Comparison of ENCODE assay signal across 1 cellular context in the genomic region with DNA sequence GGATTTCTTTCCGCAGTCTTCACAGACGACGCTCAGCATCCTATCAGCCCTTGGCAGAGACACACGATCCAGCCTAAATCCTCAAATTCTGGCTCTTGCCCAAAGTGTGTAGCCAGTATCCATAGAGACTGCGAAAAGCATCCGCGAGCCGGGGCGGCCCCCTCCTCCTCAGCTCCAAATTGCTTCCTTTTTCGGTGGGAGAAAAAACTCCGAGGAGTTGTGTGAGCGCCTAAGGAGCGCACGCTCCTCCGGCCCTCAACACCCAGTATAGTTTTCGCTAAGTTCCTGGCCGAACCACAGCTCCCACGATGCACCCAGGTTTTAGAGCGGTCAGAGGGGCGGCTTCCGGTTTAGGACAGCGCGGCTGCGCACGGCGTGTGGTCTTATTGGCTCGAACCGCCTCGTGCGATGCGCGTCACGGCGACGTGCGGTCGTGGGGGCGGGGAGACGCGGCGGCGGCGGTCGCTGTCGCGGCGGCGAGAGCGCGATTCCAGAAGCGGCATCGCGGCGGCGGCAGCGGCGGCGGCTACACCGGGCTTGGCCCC.
TF ChIP-seq lines count a peak whose summit lies in the region.

A gene with protein sequence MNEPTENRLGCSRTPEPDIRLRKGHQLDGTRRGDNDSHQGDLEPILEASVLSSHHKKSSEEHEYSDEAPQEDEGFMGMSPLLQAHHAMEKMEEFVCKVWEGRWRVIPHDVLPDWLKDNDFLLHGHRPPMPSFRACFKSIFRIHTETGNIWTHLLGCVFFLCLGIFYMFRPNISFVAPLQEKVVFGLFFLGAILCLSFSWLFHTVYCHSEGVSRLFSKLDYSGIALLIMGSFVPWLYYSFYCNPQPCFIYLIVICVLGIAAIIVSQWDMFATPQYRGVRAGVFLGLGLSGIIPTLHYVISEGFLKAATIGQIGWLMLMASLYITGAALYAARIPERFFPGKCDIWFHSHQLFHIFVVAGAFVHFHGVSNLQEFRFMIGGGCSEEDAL (plus strand): TSS at position 493 of the 545 bp plus-strand sequence. CDS start 63,274 bp downstream, outside the sequence.

TF ChIP-seq in GM12878, 131 proteins besides CTCF, POLR2A, EP300 and RAD21 (continued from another document and continues in another):
- TF ChIP-seq, protein P1, sequence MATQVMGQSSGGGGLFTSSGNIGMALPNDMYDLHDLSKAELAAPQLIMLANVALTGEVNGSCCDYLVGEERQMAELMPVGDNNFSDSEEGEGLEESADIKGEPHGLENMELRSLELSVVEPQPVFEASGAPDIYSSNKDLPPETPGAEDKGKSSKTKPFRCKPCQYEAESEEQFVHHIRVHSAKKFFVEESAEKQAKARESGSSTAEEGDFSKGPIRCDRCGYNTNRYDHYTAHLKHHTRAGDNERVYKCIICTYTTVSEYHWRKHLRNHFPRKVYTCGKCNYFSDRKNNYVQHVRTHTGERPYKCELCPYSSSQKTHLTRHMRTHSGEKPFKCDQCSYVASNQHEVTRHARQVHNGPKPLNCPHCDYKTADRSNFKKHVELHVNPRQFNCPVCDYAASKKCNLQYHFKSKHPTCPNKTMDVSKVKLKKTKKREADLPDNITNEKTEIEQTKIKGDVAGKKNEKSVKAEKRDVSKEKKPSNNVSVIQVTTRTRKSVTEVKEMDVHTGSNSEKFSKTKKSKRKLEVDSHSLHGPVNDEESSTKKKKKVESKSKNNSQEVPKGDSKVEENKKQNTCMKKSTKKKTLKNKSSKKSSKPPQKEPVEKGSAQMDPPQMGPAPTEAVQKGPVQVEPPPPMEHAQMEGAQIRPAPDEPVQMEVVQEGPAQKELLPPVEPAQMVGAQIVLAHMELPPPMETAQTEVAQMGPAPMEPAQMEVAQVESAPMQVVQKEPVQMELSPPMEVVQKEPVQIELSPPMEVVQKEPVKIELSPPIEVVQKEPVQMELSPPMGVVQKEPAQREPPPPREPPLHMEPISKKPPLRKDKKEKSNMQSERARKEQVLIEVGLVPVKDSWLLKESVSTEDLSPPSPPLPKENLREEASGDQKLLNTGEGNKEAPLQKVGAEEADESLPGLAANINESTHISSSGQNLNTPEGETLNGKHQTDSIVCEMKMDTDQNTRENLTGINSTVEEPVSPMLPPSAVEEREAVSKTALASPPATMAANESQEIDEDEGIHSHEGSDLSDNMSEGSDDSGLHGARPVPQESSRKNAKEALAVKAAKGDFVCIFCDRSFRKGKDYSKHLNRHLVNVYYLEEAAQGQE (IDR thresholded peaks at IDR 0.05; ENCODE audit: low read depth, low read length) = no peak
- TF ChIP-seq RUNX3 (IDR thresholded peaks at IDR 0.05; ENCODE audit: low read length) = peak; percentile 90
- TF ChIP-seq ESRRA (IDR thresholded peaks at IDR 0.05; ENCODE audit: low read length) = no peak
- TF ChIP-seq, protein P2, sequence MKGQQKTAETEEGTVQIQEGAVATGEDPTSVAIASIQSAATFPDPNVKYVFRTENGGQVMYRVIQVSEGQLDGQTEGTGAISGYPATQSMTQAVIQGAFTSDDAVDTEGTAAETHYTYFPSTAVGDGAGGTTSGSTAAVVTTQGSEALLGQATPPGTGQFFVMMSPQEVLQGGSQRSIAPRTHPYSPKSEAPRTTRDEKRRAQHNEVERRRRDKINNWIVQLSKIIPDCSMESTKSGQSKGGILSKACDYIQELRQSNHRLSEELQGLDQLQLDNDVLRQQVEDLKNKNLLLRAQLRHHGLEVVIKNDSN (IDR thresholded peaks at IDR 0.05; ENCODE audit: borderline replicate concordance, extremely low read length, insufficient read depth, low read depth, low read length) = peak; percentile 84
- peak; percentile 15; the same call in 1 of the 2 replicates for TF ChIP-seq RAD51 (IDR thresholded peaks at IDR 0.05)
- no peak for TF ChIP-seq SUPT20H (IDR thresholded peaks at IDR 0.05; ENCODE audit: borderline replicate concordance, control insufficient read depth, low read depth, low read length)
- TF ChIP-seq TCF7 (IDR thresholded peaks at IDR 0.05; ENCODE audit: borderline replicate concordance) = no peak
- no peak for TF ChIP-seq CHD4 (IDR thresholded peaks at IDR 0.05)
- TF ChIP-seq ASH2L (IDR thresholded peaks at IDR 0.05; ENCODE audit: borderline replicate concordance, low read depth) = no peak
- no peak for TF ChIP-seq TARDBP (IDR thresholded peaks at IDR 0.05; ENCODE audit: borderline replicate concordance)
- TF ChIP-seq, protein P3, sequence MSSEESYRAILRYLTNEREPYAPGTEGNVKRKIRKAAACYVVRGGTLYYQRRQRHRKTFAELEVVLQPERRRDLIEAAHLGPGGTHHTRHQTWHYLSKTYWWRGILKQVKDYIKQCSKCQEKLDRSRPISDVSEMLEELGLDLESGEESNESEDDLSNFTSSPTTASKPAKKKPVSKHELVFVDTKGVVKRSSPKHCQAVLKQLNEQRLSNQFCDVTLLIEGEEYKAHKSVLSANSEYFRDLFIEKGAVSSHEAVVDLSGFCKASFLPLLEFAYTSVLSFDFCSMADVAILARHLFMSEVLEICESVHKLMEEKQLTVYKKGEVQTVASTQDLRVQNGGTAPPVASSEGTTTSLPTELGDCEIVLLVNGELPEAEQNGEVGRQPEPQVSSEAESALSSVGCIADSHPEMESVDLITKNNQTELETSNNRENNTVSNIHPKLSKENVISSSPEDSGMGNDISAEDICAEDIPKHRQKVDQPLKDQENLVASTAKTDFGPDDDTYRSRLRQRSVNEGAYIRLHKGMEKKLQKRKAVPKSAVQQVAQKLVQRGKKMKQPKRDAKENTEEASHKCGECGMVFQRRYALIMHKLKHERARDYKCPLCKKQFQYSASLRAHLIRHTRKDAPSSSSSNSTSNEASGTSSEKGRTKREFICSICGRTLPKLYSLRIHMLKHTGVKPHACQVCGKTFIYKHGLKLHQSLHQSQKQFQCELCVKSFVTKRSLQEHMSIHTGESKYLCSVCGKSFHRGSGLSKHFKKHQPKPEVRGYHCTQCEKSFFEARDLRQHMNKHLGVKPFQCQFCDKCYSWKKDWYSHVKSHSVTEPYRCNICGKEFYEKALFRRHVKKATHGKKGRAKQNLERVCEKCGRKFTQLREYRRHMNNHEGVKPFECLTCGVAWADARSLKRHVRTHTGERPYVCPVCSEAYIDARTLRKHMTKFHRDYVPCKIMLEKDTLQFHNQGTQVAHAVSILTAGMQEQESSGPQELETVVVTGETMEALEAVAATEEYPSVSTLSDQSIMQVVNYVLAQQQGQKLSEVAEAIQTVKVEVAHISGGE (CRISPR knock-in tag; IDR thresholded peaks at IDR 0.05) = no peak
- TF ChIP-seq, protein P4, sequence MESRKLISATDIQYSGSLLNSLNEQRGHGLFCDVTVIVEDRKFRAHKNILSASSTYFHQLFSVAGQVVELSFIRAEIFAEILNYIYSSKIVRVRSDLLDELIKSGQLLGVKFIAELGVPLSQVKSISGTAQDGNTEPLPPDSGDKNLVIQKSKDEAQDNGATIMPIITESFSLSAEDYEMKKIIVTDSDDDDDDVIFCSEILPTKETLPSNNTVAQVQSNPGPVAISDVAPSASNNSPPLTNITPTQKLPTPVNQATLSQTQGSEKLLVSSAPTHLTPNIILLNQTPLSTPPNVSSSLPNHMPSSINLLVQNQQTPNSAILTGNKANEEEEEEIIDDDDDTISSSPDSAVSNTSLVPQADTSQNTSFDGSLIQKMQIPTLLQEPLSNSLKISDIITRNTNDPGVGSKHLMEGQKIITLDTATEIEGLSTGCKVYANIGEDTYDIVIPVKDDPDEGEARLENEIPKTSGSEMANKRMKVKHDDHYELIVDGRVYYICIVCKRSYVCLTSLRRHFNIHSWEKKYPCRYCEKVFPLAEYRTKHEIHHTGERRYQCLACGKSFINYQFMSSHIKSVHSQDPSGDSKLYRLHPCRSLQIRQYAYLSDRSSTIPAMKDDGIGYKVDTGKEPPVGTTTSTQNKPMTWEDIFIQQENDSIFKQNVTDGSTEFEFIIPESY (IDR thresholded peaks at IDR 0.05) = no peak
- TF ChIP-seq HDAC2 (IDR thresholded peaks at IDR 0.05) = no peak
- no peak for TF ChIP-seq MYC (IDR thresholded peaks at IDR 0.05; ENCODE audit: insufficient read depth, insufficient read length, insufficient replicate concordance, low read length, severe bottlenecking)
- no peak for TF ChIP-seq NFIC (IDR thresholded peaks at IDR 0.05; ENCODE audit: low read depth, low read length)
- TF ChIP-seq, protein P5, sequence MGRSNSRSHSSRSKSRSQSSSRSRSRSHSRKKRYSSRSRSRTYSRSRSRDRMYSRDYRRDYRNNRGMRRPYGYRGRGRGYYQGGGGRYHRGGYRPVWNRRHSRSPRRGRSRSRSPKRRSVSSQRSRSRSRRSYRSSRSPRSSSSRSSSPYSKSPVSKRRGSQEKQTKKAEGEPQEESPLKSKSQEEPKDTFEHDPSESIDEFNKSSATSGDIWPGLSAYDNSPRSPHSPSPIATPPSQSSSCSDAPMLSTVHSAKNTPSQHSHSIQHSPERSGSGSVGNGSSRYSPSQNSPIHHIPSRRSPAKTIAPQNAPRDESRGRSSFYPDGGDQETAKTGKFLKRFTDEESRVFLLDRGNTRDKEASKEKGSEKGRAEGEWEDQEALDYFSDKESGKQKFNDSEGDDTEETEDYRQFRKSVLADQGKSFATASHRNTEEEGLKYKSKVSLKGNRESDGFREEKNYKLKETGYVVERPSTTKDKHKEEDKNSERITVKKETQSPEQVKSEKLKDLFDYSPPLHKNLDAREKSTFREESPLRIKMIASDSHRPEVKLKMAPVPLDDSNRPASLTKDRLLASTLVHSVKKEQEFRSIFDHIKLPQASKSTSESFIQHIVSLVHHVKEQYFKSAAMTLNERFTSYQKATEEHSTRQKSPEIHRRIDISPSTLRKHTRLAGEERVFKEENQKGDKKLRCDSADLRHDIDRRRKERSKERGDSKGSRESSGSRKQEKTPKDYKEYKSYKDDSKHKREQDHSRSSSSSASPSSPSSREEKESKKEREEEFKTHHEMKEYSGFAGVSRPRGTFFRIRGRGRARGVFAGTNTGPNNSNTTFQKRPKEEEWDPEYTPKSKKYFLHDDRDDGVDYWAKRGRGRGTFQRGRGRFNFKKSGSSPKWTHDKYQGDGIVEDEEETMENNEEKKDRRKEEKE (IDR thresholded peaks at IDR 0.05) = no peak
- TF ChIP-seq, protein P6, sequence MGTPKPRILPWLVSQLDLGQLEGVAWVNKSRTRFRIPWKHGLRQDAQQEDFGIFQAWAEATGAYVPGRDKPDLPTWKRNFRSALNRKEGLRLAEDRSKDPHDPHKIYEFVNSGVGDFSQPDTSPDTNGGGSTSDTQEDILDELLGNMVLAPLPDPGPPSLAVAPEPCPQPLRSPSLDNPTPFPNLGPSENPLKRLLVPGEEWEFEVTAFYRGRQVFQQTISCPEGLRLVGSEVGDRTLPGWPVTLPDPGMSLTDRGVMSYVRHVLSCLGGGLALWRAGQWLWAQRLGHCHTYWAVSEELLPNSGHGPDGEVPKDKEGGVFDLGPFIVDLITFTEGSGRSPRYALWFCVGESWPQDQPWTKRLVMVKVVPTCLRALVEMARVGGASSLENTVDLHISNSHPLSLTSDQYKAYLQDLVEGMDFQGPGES (IDR thresholded peaks at IDR 0.05) = peak; percentile 64; the same call in 1 of the 2 replicates
- TF ChIP-seq TBL1XR1 (IDR thresholded peaks at IDR 0.05; ENCODE audit: low read depth, low read length) = no peak
- peak; percentile 81; the same call in 2 of the 3 replicates for TF ChIP-seq POU2F2 (IDR thresholded peaks at IDR 0.05; ENCODE audit: borderline replicate concordance, low read depth, low read length)
- TF ChIP-seq, protein P7, sequence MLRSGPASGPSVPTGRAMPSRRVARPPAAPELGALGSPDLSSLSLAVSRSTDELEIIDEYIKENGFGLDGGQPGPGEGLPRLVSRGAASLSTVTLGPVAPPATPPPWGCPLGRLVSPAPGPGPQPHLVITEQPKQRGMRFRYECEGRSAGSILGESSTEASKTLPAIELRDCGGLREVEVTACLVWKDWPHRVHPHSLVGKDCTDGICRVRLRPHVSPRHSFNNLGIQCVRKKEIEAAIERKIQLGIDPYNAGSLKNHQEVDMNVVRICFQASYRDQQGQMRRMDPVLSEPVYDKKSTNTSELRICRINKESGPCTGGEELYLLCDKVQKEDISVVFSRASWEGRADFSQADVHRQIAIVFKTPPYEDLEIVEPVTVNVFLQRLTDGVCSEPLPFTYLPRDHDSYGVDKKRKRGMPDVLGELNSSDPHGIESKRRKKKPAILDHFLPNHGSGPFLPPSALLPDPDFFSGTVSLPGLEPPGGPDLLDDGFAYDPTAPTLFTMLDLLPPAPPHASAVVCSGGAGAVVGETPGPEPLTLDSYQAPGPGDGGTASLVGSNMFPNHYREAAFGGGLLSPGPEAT (IDR thresholded peaks at IDR 0.05; ENCODE audit: low read depth) = peak; percentile 57; the same call in 1 of the 2 replicates
- TF ChIP-seq RBBP5 (conservative IDR thresholded peaks at IDR 0.05) = no peak
- no peak for TF ChIP-seq BMI1 (IDR thresholded peaks at IDR 0.05; ENCODE audit: borderline replicate concordance)
- TF ChIP-seq NR2C2 (IDR thresholded peaks at IDR 0.05; ENCODE audit: borderline replicate concordance, control insufficient read depth, insufficient read length, low read depth) = no peak
- peak; percentile 85; the same call in 1 of the 2 replicates for TF ChIP-seq SREBF1 (IDR thresholded peaks at IDR 0.05; ENCODE audit: low read length)
- TF ChIP-seq NFYA (IDR thresholded peaks at IDR 0.05; ENCODE audit: borderline replicate concordance, low read depth, low read length) = no peak
- TF ChIP-seq POLR2AphosphoS2 (IDR thresholded peaks at IDR 0.05; ENCODE audit: low read depth, low read length) = peak; percentile 48; the same call in 1 of the 2 replicates
- no peak for TF ChIP-seq KAT2A (conservative IDR thresholded peaks at IDR 0.05; ENCODE audit: control insufficient read depth, low read depth, low read length)
- no peak for TF ChIP-seq STAT3 (IDR thresholded peaks at IDR 0.05; ENCODE audit: low read depth, low read length)
- TF ChIP-seq RB1 (IDR thresholded peaks at IDR 0.05; ENCODE audit: borderline replicate concordance) = no peak
- peak; percentile 78 for TF ChIP-seq TAF1 (IDR thresholded peaks at IDR 0.05; ENCODE audit: borderline replicate concordance, low read depth, low read length)
- TF ChIP-seq, protein P8, sequence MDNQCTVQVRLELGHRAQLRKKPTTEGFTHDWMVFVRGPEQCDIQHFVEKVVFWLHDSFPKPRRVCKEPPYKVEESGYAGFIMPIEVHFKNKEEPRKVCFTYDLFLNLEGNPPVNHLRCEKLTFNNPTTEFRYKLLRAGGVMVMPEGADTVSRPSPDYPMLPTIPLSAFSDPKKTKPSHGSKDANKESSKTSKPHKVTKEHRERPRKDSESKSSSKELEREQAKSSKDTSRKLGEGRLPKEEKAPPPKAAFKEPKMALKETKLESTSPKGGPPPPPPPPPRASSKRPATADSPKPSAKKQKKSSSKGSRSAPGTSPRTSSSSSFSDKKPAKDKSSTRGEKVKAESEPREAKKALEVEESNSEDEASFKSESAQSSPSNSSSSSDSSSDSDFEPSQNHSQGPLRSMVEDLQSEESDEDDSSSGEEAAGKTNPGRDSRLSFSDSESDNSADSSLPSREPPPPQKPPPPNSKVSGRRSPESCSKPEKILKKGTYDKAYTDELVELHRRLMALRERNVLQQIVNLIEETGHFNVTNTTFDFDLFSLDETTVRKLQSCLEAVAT (IDR thresholded peaks at IDR 0.05) = peak; percentile 74
- TF ChIP-seq MTA3 (IDR thresholded peaks at IDR 0.05; ENCODE audit: borderline replicate concordance, low read length) = no peak
- TF ChIP-seq, protein P9, sequence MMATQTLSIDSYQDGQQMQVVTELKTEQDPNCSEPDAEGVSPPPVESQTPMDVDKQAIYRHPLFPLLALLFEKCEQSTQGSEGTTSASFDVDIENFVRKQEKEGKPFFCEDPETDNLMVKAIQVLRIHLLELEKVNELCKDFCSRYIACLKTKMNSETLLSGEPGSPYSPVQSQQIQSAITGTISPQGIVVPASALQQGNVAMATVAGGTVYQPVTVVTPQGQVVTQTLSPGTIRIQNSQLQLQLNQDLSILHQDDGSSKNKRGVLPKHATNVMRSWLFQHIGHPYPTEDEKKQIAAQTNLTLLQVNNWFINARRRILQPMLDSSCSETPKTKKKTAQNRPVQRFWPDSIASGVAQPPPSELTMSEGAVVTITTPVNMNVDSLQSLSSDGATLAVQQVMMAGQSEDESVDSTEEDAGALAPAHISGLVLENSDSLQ (IDR thresholded peaks at IDR 0.05) = peak; percentile 34; the same call in 1 of the 2 replicates
- peak; percentile 36; the same call in 1 of the 2 replicates for TF ChIP-seq CBFB (IDR thresholded peaks at IDR 0.05; ENCODE audit: low read depth)
- TF ChIP-seq ZNF274 (IDR thresholded peaks at IDR 0.05; ENCODE audit: insufficient read depth, insufficient read length) = no peak
- TF ChIP-seq PML (IDR thresholded peaks at IDR 0.05; ENCODE audit: low read length) = no peak
